Comparison of ENCODE assay signal across 15 cellular contexts in the genomic region with DNA sequence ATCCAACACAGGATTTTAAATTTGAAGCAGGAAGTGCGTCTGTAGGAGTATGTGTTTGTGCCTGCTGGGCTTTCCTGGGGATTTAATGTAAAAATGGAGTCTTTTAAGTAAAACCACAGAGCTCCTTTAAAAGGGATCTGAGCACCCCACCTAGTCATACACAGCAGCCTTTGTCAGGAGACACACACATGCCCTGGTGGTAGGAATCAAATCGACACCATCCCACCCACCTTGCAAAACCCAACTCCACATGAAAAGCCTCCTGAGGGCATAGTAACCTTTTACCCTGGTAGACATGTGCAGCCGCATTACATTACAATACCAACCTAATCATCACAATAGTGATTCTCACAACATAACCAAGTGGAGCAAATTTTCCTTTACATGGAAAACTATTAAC. TPM values are rescaled to one million over a fixed set of nuclear protein-coding genes. Genes with fewer than 3 reads are reported as not detected.
A peak's percentile ranks its signal among the peaks of the same experiment; 100 is the strongest.
DNase-seq lines count a peak whose midpoint lies in the region; ATAC-seq and TF ChIP-seq lines count a peak whose summit lies in the region.
"Had no signal": no experiment of that assay in that cellular context is flagged by ENCODE, and none has a peak within 500 bp of the region (broad histone marks: within the 10 kb centered on the region; RNA-seq: fewer than 3 reads in every experiment).

No MANE protein-coding gene starts in this region.

- no peak for ATAC-seq in GM21576 (IDR thresholded peaks at IDR 0.05; ENCODE audit: unreplicated experiment)
- ATAC-seq: heart left ventricle, upper lobe of right lung had no signal

- H3K79me2 ChIP-seq in OCI-LY1 (ENCODE audit: insufficient read depth, low read length), result no peaks in the 10 kb centered on the region
- peaks cover 51% of the 10 kb centered on the region for H3K79me2 ChIP-seq in hepatocyte
- H3K79me2 ChIP-seq in smooth muscle cell (ENCODE audit: low read depth), result peaks cover 10% of the 10 kb centered on the region

- H2AFZ ChIP-seq in OCI-LY1 (ENCODE audit: low read length) (no peak overlapping the region), hepatocyte (no peak overlapping the region), smooth muscle cell (ENCODE audit: low read depth) (no peak overlapping the region)

- H3K4me1 ChIP-seq in OCI-LY1 (ENCODE audit: insufficient read depth, low read length, severe bottlenecking) (peaks cover 56% of the 10 kb centered on the region), hepatocyte (ENCODE audit: insufficient read depth) (peaks cover 40% of the 10 kb centered on the region), smooth muscle cell (ENCODE audit: low read depth) (peaks cover 15% of the 10 kb centered on the region)

- H3K4me3 ChIP-seq in OCI-LY1 (ENCODE audit: low read depth, low read length, poor library complexity, severe bottlenecking) (no peak overlapping the region), hepatocyte (no peak overlapping the region), smooth muscle cell (no peak overlapping the region)
- H3K4me3 ChIP-seq: heart left ventricle, right atrium auricular region, upper lobe of right lung had no signal

- no peak for TF ChIP-seq CTCF in OCI-LY1 (IDR thresholded peaks at IDR 0.05; ENCODE audit: low read length)
- no peak for TF ChIP-seq CTCF in hepatocyte (IDR thresholded peaks at IDR 0.05; ENCODE audit: poor library complexity)
- peak; percentile 19 for TF ChIP-seq CTCF in smooth muscle cell (IDR thresholded peaks at IDR 0.05; ENCODE audit: borderline replicate concordance, insufficient read depth, poor library complexity, severe bottlenecking)

- H3K9me3 ChIP-seq in OCI-LY1 (ENCODE audit: low read length) (no peaks in the 10 kb centered on the region), hepatocyte (ENCODE audit: low read depth) (no peaks in the 10 kb centered on the region), smooth muscle cell (replicated peaks; ENCODE audit: low read depth) (no peaks in the 10 kb centered on the region)
- H3K9me3 ChIP-seq: right atrium auricular region, upper lobe of right lung had no signal

- 61% methylated on average over 3 of the region's 3 CpGs for WGBS in hepatocyte (ENCODE audit: low lambda C conversion rate, missing lambda C conversion rate)
- WGBS in smooth muscle cell (ENCODE audit: low lambda C conversion rate), result 56% methylated on average over 3 of the region's 3 CpGs

- H3K4me2 ChIP-seq in OCI-LY1 (ENCODE audit: low read length) (no peak overlapping the region), hepatocyte (no peak overlapping the region), smooth muscle cell (no peak overlapping the region)

- no peaks in the 10 kb centered on the region for H3F3A ChIP-seq in OCI-LY1 (ENCODE audit: insufficient read depth, low read length)
- H3F3A ChIP-seq in smooth muscle cell (ENCODE audit: low read depth), result peaks cover 5% of the 10 kb centered on the region

- peak; percentile 27 for DNase-seq in activated CD8-positive, alpha-beta memory T cell treated with anti-CD3 and anti-CD28 coated beads, Interleukin-2, amount 50 U/mL, for 4 hours
- no peak for DNase-seq in activated CD8-positive, alpha-beta memory T cell treated with anti-CD3 and anti-CD28 coated beads, Interleukin-2, amount 50 U/mL, for 48 hours
- DNase-seq in hepatocyte (ENCODE audit: low spot score), result no peak
- no peak for DNase-seq in smooth muscle cell (lab: John Stamatoyannopoulos, UW; ENCODE audit: unreplicated experiment)
- no peak for DNase-seq in cerebellar nuclear complex (lab: John Stamatoyannopoulos, UW)
- DNase-seq in stimulated activated CD4-positive, alpha-beta T cell treated with anti-CD3 and anti-CD28 coated beads, Interleukin-12 subunit alpha, Interleukin-12 subunit beta, amount 100 ng/mL, for 4 hours, result no peak
- DNase-seq: activated CD4-positive, CD25-positive, alpha-beta regulatory T cell treated with anti-CD3 and anti-CD28 coated beads, Interleukin-2, amount 50 U/mL, for 72 hours; heart left ventricle; mammary epithelial cell; NCI-H1105; NCI-H526; upper lobe of right lung had no signal

- no peaks in the 10 kb centered on the region for H3K36me3 ChIP-seq in OCI-LY1 (ENCODE audit: insufficient read depth, low read length)
- H3K36me3 ChIP-seq in hepatocyte (replicated peaks; ENCODE audit: insufficient read depth, low read depth), result no peaks in the 10 kb centered on the region
- no peaks in the 10 kb centered on the region for H3K36me3 ChIP-seq in smooth muscle cell (ENCODE audit: low read depth)
- H3K36me3 ChIP-seq: right atrium auricular region, upper lobe of right lung had no signal

- H3K27ac ChIP-seq in OCI-LY1 (ENCODE audit: low read depth, low read length, poor library complexity, severe bottlenecking) (peak overlapping the region; percentile 55), hepatocyte (peak overlapping the region; percentile 53), smooth muscle cell (ENCODE audit: low read depth) (no peak overlapping the region)
- H3K27ac ChIP-seq: heart left ventricle, right atrium auricular region, upper lobe of right lung had no signal

- H3K9ac ChIP-seq in OCI-LY1 (ENCODE audit: low read length), result no peak overlapping the region
- no peak overlapping the region for H3K9ac ChIP-seq in smooth muscle cell (ENCODE audit: low read depth)

- no peaks in the 10 kb centered on the region for H3K9me2 ChIP-seq in OCI-LY1 (ENCODE audit: low read depth, low read length)
- no peaks in the 10 kb centered on the region for H3K9me2 ChIP-seq in hepatocyte (replicated peaks; ENCODE audit: insufficient read depth)

- no peaks in the 10 kb centered on the region for H4K20me1 ChIP-seq in OCI-LY1 (ENCODE audit: insufficient read depth, low read length)
- no peaks in the 10 kb centered on the region for H4K20me1 ChIP-seq in hepatocyte (ENCODE audit: insufficient read depth, poor library complexity, severe bottlenecking)
- peaks cover 41% of the 10 kb centered on the region for H4K20me1 ChIP-seq in smooth muscle cell (ENCODE audit: low read depth)

- H3K27me3 ChIP-seq in OCI-LY1 (ENCODE audit: insufficient read depth, low read length) (no peaks in the 10 kb centered on the region), hepatocyte (no peaks in the 10 kb centered on the region), smooth muscle cell (ENCODE audit: low read depth) (no peaks in the 10 kb centered on the region)
- H3K27me3 ChIP-seq: heart left ventricle, right atrium auricular region, upper lobe of right lung had no signal

RNA-seq across cellular contexts. Expression of gene UXS1, which starts 29.0 kb away (rescaled TPM):
- total RNA-seq in hepatocyte (46.5 and 68.4 TPM in 2 replicates), smooth muscle cell (20.6 and 22.2 TPM in 2 replicates)
- polyA plus RNA-seq in hepatocyte (83.2 and 84.9 TPM in 2 replicates), smooth muscle cell (33.5 and 40.1 TPM in 2 replicates)
